ENCODE assay signal across 1 cellular context in genomic region chr2:101120124-101120996, GRCh38.
TF ChIP-seq lines count a peak whose summit lies in the region.

No MANE protein-coding gene starts in this region.

TF ChIP-seq in HepG2, 621 proteins besides CTCF, POLR2A, EP300 and RAD21 (continued from another document and continues in another):
- TF ChIP-seq, protein P1, sequence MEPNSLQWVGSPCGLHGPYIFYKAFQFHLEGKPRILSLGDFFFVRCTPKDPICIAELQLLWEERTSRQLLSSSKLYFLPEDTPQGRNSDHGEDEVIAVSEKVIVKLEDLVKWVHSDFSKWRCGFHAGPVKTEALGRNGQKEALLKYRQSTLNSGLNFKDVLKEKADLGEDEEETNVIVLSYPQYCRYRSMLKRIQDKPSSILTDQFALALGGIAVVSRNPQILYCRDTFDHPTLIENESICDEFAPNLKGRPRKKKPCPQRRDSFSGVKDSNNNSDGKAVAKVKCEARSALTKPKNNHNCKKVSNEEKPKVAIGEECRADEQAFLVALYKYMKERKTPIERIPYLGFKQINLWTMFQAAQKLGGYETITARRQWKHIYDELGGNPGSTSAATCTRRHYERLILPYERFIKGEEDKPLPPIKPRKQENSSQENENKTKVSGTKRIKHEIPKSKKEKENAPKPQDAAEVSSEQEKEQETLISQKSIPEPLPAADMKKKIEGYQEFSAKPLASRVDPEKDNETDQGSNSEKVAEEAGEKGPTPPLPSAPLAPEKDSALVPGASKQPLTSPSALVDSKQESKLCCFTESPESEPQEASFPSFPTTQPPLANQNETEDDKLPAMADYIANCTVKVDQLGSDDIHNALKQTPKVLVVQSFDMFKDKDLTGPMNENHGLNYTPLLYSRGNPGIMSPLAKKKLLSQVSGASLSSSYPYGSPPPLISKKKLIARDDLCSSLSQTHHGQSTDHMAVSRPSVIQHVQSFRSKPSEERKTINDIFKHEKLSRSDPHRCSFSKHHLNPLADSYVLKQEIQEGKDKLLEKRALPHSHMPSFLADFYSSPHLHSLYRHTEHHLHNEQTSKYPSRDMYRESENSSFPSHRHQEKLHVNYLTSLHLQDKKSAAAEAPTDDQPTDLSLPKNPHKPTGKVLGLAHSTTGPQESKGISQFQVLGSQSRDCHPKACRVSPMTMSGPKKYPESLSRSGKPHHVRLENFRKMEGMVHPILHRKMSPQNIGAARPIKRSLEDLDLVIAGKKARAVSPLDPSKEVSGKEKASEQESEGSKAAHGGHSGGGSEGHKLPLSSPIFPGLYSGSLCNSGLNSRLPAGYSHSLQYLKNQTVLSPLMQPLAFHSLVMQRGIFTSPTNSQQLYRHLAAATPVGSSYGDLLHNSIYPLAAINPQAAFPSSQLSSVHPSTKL (CRISPR knock-in tag; IDR thresholded peaks at IDR 0.05) = peak; percentile 91
- TF ChIP-seq ZNF205 (CRISPR knock-in tag; IDR thresholded peaks at IDR 0.05) (no peak), NFATC3 (CRISPR knock-in tag; IDR thresholded peaks at IDR 0.05) (no peak), FOXA1 (IDR thresholded peaks at IDR 0.05) (no peak), FOXA1 (CRISPR knock-in tag; IDR thresholded peaks at IDR 0.05) (peak; percentile 82), SSRP1 (CRISPR knock-in tag; IDR thresholded peaks at IDR 0.05) (no peak), HNRNPLL (IDR thresholded peaks at IDR 0.05; ENCODE audit: low read depth, low read length, poor library complexity, severe bottlenecking) (no peak), PLRG1 (conservative IDR thresholded peaks at IDR 0.05) (no peak), ZNF597 (CRISPR knock-in tag; IDR thresholded peaks at IDR 0.05) (no peak), SAFB2 (CRISPR knock-in tag; IDR thresholded peaks at IDR 0.05; ENCODE audit: borderline replicate concordance, low read depth) (no peak), ZNF24 (IDR thresholded peaks at IDR 0.05) (peak; percentile 23; the same call in 1 of the 2 replicates), EHMT2 (IDR thresholded peaks at IDR 0.05; ENCODE audit: borderline replicate concordance, low read depth, low read length) (peak; percentile 40; the same call in 1 of the 2 replicates), NFRKB (IDR thresholded peaks at IDR 0.05) (no peak), ZNF629 (CRISPR knock-in tag; conservative IDR thresholded peaks at IDR 0.05) (no peak), ZNF138 (CRISPR knock-in tag; IDR thresholded peaks at IDR 0.05; ENCODE audit: low read depth) (no peak), ZNF713 (CRISPR knock-in tag; IDR thresholded peaks at IDR 0.05) (no peak), MIXL1 (CRISPR knock-in tag; IDR thresholded peaks at IDR 0.05) (0 out of 2 replicates have a peak, but pooled peaks have one; percentile 57), PAWR (CRISPR knock-in tag; IDR thresholded peaks at IDR 0.05; ENCODE audit: borderline replicate concordance) (no peak), KLF12 (CRISPR knock-in tag; IDR thresholded peaks at IDR 0.05; ENCODE audit: borderline replicate concordance) (no peak), ZNF83 (CRISPR knock-in tag; IDR thresholded peaks at IDR 0.05; ENCODE audit: borderline replicate concordance) (no peak), DNMT3B (CRISPR knock-in tag; conservative IDR thresholded peaks at IDR 0.05) (0 out of 2 replicates have a peak, but pooled peaks have one; percentile 30), ZNF460 (CRISPR knock-in tag; IDR thresholded peaks at IDR 0.05; ENCODE audit: borderline replicate concordance) (peak; percentile 8; the same call in 1 of the 2 replicates), MAFG (CRISPR knock-in tag; IDR thresholded peaks at IDR 0.05) (no peak), TSC22D2 (CRISPR knock-in tag; IDR thresholded peaks at IDR 0.05; ENCODE audit: borderline replicate concordance) (0 out of 2 replicates have a peak, but pooled peaks have one; percentile 47), ZFP41 (CRISPR knock-in tag; IDR thresholded peaks at IDR 0.05; ENCODE audit: borderline replicate concordance) (no peak), NFE2L1 (CRISPR knock-in tag; IDR thresholded peaks at IDR 0.05; ENCODE audit: borderline replicate concordance) (no peak), FOXK2 (IDR thresholded peaks at IDR 0.05) (peak; percentile 82), ZBTB40 (IDR thresholded peaks at IDR 0.05) (no peak), ZBTB40 (CRISPR knock-in tag; IDR thresholded peaks at IDR 0.05) (no peak), GZF1 (CRISPR knock-in tag; IDR thresholded peaks at IDR 0.05) (no peak), ZBTB38 (CRISPR knock-in tag; IDR thresholded peaks at IDR 0.05) (peak; percentile 86), ERF (CRISPR knock-in tag; IDR thresholded peaks at IDR 0.05) (peak; percentile 93), MYC (CRISPR knock-in tag; IDR thresholded peaks at IDR 0.05; ENCODE audit: borderline replicate concordance) (peak; percentile 96), ZNF562 (CRISPR knock-in tag; IDR thresholded peaks at IDR 0.05; ENCODE audit: borderline replicate concordance) (no peak), ZNF12 (CRISPR knock-in tag; IDR thresholded peaks at IDR 0.05) (peak; percentile 48; the same call in 1 of the 2 replicates), FOXO1 (CRISPR knock-in tag; IDR thresholded peaks at IDR 0.05) (peak; percentile 83; the same call in 1 of the 2 replicates), MED13 (CRISPR knock-in tag; IDR thresholded peaks at IDR 0.05) (no peak), DMTF1 (CRISPR knock-in tag; IDR thresholded peaks at IDR 0.05) (no peak)
- TF ChIP-seq, protein P2, sequence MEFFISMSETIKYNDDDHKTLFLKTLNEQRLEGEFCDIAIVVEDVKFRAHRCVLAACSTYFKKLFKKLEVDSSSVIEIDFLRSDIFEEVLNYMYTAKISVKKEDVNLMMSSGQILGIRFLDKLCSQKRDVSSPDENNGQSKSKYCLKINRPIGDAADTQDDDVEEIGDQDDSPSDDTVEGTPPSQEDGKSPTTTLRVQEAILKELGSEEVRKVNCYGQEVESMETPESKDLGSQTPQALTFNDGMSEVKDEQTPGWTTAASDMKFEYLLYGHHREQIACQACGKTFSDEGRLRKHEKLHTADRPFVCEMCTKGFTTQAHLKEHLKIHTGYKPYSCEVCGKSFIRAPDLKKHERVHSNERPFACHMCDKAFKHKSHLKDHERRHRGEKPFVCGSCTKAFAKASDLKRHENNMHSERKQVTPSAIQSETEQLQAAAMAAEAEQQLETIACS (CRISPR knock-in tag; IDR thresholded peaks at IDR 0.05) = no peak
- TF ChIP-seq, protein P3, sequence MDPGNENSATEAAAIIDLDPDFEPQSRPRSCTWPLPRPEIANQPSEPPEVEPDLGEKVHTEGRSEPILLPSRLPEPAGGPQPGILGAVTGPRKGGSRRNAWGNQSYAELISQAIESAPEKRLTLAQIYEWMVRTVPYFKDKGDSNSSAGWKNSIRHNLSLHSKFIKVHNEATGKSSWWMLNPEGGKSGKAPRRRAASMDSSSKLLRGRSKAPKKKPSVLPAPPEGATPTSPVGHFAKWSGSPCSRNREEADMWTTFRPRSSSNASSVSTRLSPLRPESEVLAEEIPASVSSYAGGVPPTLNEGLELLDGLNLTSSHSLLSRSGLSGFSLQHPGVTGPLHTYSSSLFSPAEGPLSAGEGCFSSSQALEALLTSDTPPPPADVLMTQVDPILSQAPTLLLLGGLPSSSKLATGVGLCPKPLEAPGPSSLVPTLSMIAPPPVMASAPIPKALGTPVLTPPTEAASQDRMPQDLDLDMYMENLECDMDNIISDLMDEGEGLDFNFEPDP (CRISPR knock-in tag; conservative IDR thresholded peaks at IDR 0.05) = no peak
- TF ChIP-seq, protein P4, sequence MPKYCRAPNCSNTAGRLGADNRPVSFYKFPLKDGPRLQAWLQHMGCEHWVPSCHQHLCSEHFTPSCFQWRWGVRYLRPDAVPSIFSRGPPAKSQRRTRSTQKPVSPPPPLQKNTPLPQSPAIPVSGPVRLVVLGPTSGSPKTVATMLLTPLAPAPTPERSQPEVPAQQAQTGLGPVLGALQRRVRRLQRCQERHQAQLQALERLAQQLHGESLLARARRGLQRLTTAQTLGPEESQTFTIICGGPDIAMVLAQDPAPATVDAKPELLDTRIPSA (CRISPR knock-in tag; IDR thresholded peaks at IDR 0.05; ENCODE audit: borderline replicate concordance) = no peak
